Comparison of ENCODE assay signal across 9 cellular contexts in genomic region chr17:7011942-7012254, GRCh38. TPM values are rescaled to one million over a fixed set of nuclear protein-coding genes. Genes with fewer than 3 reads are reported as not detected.
A peak's percentile ranks its signal among the peaks of the same experiment; 100 is the strongest.
DNase-seq lines count a peak whose midpoint lies in the region; ATAC-seq lines count a peak whose summit lies in the region.
"Had no signal": no experiment of that assay in that cellular context is flagged by ENCODE, and none has a peak within 500 bp of the region (broad histone marks: within the 10 kb centered on the region; RNA-seq: fewer than 3 reads in every experiment).

No MANE protein-coding gene starts in this region.

- no peaks in the 10 kb centered on the region for H3K9me3 Mint-ChIP-seq in activated T-helper 1 cell treated with anti-CD3 and anti-CD28 coated beads, Interleukin-12 subunit alpha, Interleukin-12 subunit beta, Interleukin-2, Interleukin-4 antibody, amounts not matched to agents 30 ng/mL and 10 ng/mL and 1 ng/mL, durations not matched to agents 14 hours and 24 hours and 36 hours
- no peaks in the 10 kb centered on the region for H3K9me3 Mint-ChIP-seq in stimulated activated memory B cell treated with anti-CD40 and anti-IgM and Interleukin-4, amounts not matched to agents 10 μg/mL and 1 μg/mL and 100 μg/mL, for 72 hours

- H3K4me1 Mint-ChIP-seq in activated T-helper 1 cell treated with anti-CD3 and anti-CD28 coated beads, Interleukin-12 subunit alpha, Interleukin-12 subunit beta, Interleukin-2, Interleukin-4 antibody, amounts not matched to agents 30 ng/mL and 10 ng/mL and 1 ng/mL, durations not matched to agents 14 hours and 24 hours and 36 hours (ENCODE audit: low read depth) = peaks cover 54% of the 10 kb centered on the region
- peaks cover 60% of the 10 kb centered on the region for H3K4me1 Mint-ChIP-seq in stimulated activated memory B cell treated with anti-CD40 and anti-IgM and Interleukin-4, amounts not matched to agents 10 μg/mL and 1 μg/mL and 100 μg/mL, for 72 hours

- H3K9me3 ChIP-seq in HUES48 (ENCODE audit: control insufficient read depth, insufficient read depth, low read length) (no peaks in the 10 kb centered on the region), iPS-15b (ENCODE audit: control insufficient read depth, insufficient read depth, low read length) (no peaks in the 10 kb centered on the region)

- H3K4me3 Mint-ChIP-seq in activated T-helper 1 cell treated with anti-CD3 and anti-CD28 coated beads, Interleukin-12 subunit alpha, Interleukin-12 subunit beta, Interleukin-2, Interleukin-4 antibody, amounts not matched to agents 30 ng/mL and 10 ng/mL and 1 ng/mL, durations not matched to agents 14 hours and 24 hours and 36 hours = peak overlapping the region; percentile 99
- peak overlapping the region; percentile 94 for H3K4me3 Mint-ChIP-seq in stimulated activated memory B cell treated with anti-CD40 and anti-IgM and Interleukin-4, amounts not matched to agents 10 μg/mL and 1 μg/mL and 100 μg/mL, for 72 hours

- no peak for ATAC-seq in stimulated activated memory B cell treated with anti-CD40 and anti-IgM and Interleukin-4, amounts not matched to agents 10 μg/mL and 1 μg/mL and 100 μg/mL, for 72 hours

- H3K4me1 ChIP-seq in HUES48 (ENCODE audit: control insufficient read depth, insufficient read depth, low read length) (peaks cover 9% of the 10 kb centered on the region), iPS-15b (ENCODE audit: control insufficient read depth, insufficient read depth, low read length) (peaks cover 2% of the 10 kb centered on the region)

- intact Hi-C loops in activated T-helper 1 cell treated with anti-CD3 and anti-CD28 coated beads, Interleukin-12 subunit alpha, Interleukin-12 subunit beta, Interleukin-2, Interleukin-4 antibody, amounts not matched to agents 30 ng/mL and 10 ng/mL and 1 ng/mL, durations not matched to agents 14 hours and 24 hours and 36 hours (cut with micrococcal nuclease) = loop anchor here (5.0 to 10.0 kb wide), 3 partner anchors 255 to 1143 kb away; partner anchors contain the start of genes CYB5D1, NAA38, PER1 and TMEM88

- no peak for DNase-seq in activated T-helper 1 cell treated with anti-CD3 and anti-CD28 coated beads, Interleukin-12 subunit alpha, Interleukin-12 subunit beta, Interleukin-2, Interleukin-4 antibody, amounts not matched to agents 30 ng/mL and 10 ng/mL and 1 ng/mL, durations not matched to agents 14 hours and 24 hours and 36 hours (ENCODE audit: low spot score)
- DNase-seq in AML-193 (lab: John Stamatoyannopoulos, UW) = no peak
- no peak for DNase-seq in DMS153 treated with DMSO at 0.1 percent for 48 hours (lab: John Stamatoyannopoulos, UW; ENCODE audit: unreplicated experiment)
- no peak for DNase-seq in ureter (ENCODE audit: low spot score)
- no peak for DNase-seq in HPDE6-E6E7 (ENCODE audit: extremely low spot score)

- H3K27me3 ChIP-seq in HUES48 (ENCODE audit: control insufficient read depth, insufficient read depth, low read length) = no peaks in the 10 kb centered on the region
- H3K27me3 ChIP-seq in iPS-15b (ENCODE audit: control insufficient read depth, insufficient read depth, low read length) = peaks cover 8% of the 10 kb centered on the region

- peak overlapping the region; percentile 98 for H3K27ac ChIP-seq in HUES48 (ENCODE audit: low read depth, low read length)

- peak overlapping the region; percentile 99 for H3K27ac Mint-ChIP-seq in activated T-helper 1 cell treated with anti-CD3 and anti-CD28 coated beads, Interleukin-12 subunit alpha, Interleukin-12 subunit beta, Interleukin-2, Interleukin-4 antibody, amounts not matched to agents 30 ng/mL and 10 ng/mL and 1 ng/mL, durations not matched to agents 14 hours and 24 hours and 36 hours
- peak overlapping the region; percentile 99 for H3K27ac Mint-ChIP-seq in stimulated activated memory B cell treated with anti-CD40 and anti-IgM and Interleukin-4, amounts not matched to agents 10 μg/mL and 1 μg/mL and 100 μg/mL, for 72 hours

- H3K4me3 ChIP-seq in HUES48 (ENCODE audit: low read depth, low read length) (peak overlapping the region; percentile 84), iPS-15b (ENCODE audit: low read depth, low read length) (peak overlapping the region; percentile 78)

- H3K9ac ChIP-seq in HUES48 (ENCODE audit: low read depth, low read length) (peak overlapping the region; percentile 99), iPS-15b (ENCODE audit: low read depth, low read length) (peak overlapping the region; percentile 94)

- H3K27me3 Mint-ChIP-seq in activated T-helper 1 cell treated with anti-CD3 and anti-CD28 coated beads, Interleukin-12 subunit alpha, Interleukin-12 subunit beta, Interleukin-2, Interleukin-4 antibody, amounts not matched to agents 30 ng/mL and 10 ng/mL and 1 ng/mL, durations not matched to agents 14 hours and 24 hours and 36 hours (ENCODE audit: insufficient read depth) = peaks cover 5% of the 10 kb centered on the region
- no peaks in the 10 kb centered on the region for H3K27me3 Mint-ChIP-seq in stimulated activated memory B cell treated with anti-CD40 and anti-IgM and Interleukin-4, amounts not matched to agents 10 μg/mL and 1 μg/mL and 100 μg/mL, for 72 hours

- H3K36me3 ChIP-seq in HUES48 (ENCODE audit: control insufficient read depth, insufficient read depth, low read length) (peaks cover 8% of the 10 kb centered on the region), iPS-15b (ENCODE audit: control insufficient read depth, insufficient read depth, low read length) (peaks cover 4% of the 10 kb centered on the region)

- peaks cover 18% of the 10 kb centered on the region for H3K36me3 Mint-ChIP-seq in activated T-helper 1 cell treated with anti-CD3 and anti-CD28 coated beads, Interleukin-12 subunit alpha, Interleukin-12 subunit beta, Interleukin-2, Interleukin-4 antibody, amounts not matched to agents 30 ng/mL and 10 ng/mL and 1 ng/mL, durations not matched to agents 14 hours and 24 hours and 36 hours (ENCODE audit: low read depth)
- peaks cover 31% of the 10 kb centered on the region for H3K36me3 Mint-ChIP-seq in stimulated activated memory B cell treated with anti-CD40 and anti-IgM and Interleukin-4, amounts not matched to agents 10 μg/mL and 1 μg/mL and 100 μg/mL, for 72 hours

RNA-seq across cellular contexts. Expression of gene RNASEK, which starts 0.5 kb away (rescaled TPM):
- 140 and 144 TPM in 2 replicates for total RNA-seq in activated T-helper 1 cell treated with anti-CD3 and anti-CD28 coated beads, Interleukin-12 subunit alpha, Interleukin-12 subunit beta, Interleukin-2, Interleukin-4 antibody, amounts not matched to agents 30 ng/mL and 10 ng/mL and 1 ng/mL, durations not matched to agents 14 hours and 24 hours and 36 hours
- 151 TPM for total RNA-seq in ureter

RNA-seq across cellular contexts. Expression of gene BCL6B, which starts 11.0 kb away (rescaled TPM):
- total RNA-seq in activated T-helper 1 cell treated with anti-CD3 and anti-CD28 coated beads, Interleukin-12 subunit alpha, Interleukin-12 subunit beta, Interleukin-2, Interleukin-4 antibody, amounts not matched to agents 30 ng/mL and 10 ng/mL and 1 ng/mL, durations not matched to agents 14 hours and 24 hours and 36 hours = 1.5 and 2.5 TPM in 2 replicates
- total RNA-seq in ureter = 21.6 TPM
- total RNA-seq: HT1080 had no signal

RNA-seq across cellular contexts. Expression of gene ALOX12, which starts 16.0 kb away (rescaled TPM):
- total RNA-seq in activated T-helper 1 cell treated with anti-CD3 and anti-CD28 coated beads, Interleukin-12 subunit alpha, Interleukin-12 subunit beta, Interleukin-2, Interleukin-4 antibody, amounts not matched to agents 30 ng/mL and 10 ng/mL and 1 ng/mL, durations not matched to agents 14 hours and 24 hours and 36 hours = not detected in 2 replicates
- total RNA-seq in ureter = 1.9 TPM
- total RNA-seq: HT1080 had no signal

RNA-seq across cellular contexts. Expression of gene SLC16A13, which starts 23.9 kb away (rescaled TPM):
- 14.3 and 14.8 TPM in 2 replicates for total RNA-seq in activated T-helper 1 cell treated with anti-CD3 and anti-CD28 coated beads, Interleukin-12 subunit alpha, Interleukin-12 subunit beta, Interleukin-2, Interleukin-4 antibody, amounts not matched to agents 30 ng/mL and 10 ng/mL and 1 ng/mL, durations not matched to agents 14 hours and 24 hours and 36 hours
- total RNA-seq in ureter = 6.7 TPM

RNA-seq across cellular contexts. Expression of gene SLC16A11, which starts 32.0 kb away (rescaled TPM):
- total RNA-seq in activated T-helper 1 cell treated with anti-CD3 and anti-CD28 coated beads, Interleukin-12 subunit alpha, Interleukin-12 subunit beta, Interleukin-2, Interleukin-4 antibody, amounts not matched to agents 30 ng/mL and 10 ng/mL and 1 ng/mL, durations not matched to agents 14 hours and 24 hours and 36 hours = 0.34 and 0.47 TPM in 2 replicates
- 2.8 TPM for total RNA-seq in ureter
- total RNA-seq: HT1080 had no signal
